In genomic region chr4:20773144-20773997, GRCh38 we compare ENCODE assay signal across 9 cellular contexts.
DNase-seq lines count a peak whose midpoint lies in the region; ATAC-seq, FAIRE-seq and TF ChIP-seq lines count a peak whose summit lies in the region.
"Had no signal": no experiment of that assay in that cellular context is flagged by ENCODE, and none has a peak within 500 bp of the region (broad histone marks: within the 10 kb centered on the region; RNA-seq: fewer than 3 reads in every experiment).

No MANE protein-coding gene starts in this region.

- ATAC-seq in activated T-cell treated with anti-CD3 and anti-CD28 coated beads, Interleukin-2, amount 50 U/mL, for 72 hours (replicated peaks in 1 of 2) = peak in 1 of 2 donors; percentile 53

- H3K36me3 ChIP-seq in endothelial cell of umbilical vein (ENCODE audit: control insufficient read depth in 2 of 2, extremely low read depth in 1 of 2, insufficient read depth in 2 of 2, low read length in 2 of 2) = no peaks in the 10 kb centered on the region

- H3K9me1 ChIP-seq in endothelial cell of umbilical vein (replicated peaks; ENCODE audit: control insufficient read depth, extremely low read depth, insufficient read depth, low read length) = no peaks in the 10 kb centered on the region

- H3K4me1 Mint-ChIP-seq in activated T-cell treated with anti-CD3 and anti-CD28 coated beads, Interleukin-2, amount 50 U/mL, for 72 hours (ENCODE audit: low read depth) = no peaks in the 10 kb centered on the region
- H3K4me1 Mint-ChIP-seq in HFFc6 (ENCODE audit: low read depth) = no peaks in the 10 kb centered on the region
- no peaks in the 10 kb centered on the region for H3K4me1 Mint-ChIP-seq in T-helper 2 cell treated with Interferon-gamma antibody and Interleukin-4, amounts not matched to agents 5 μg/mL and 100 μg/mL, for 36 hours (ENCODE audit: low read depth)

- DNase-seq in activated T-cell treated with anti-CD3 and anti-CD28 coated beads, Interleukin-2, amount 50 U/mL, for 72 hours = peak; percentile 5 to 26
- DNase-seq in activated T-cell treated with anti-CD3 and anti-CD28 coated beads for 4 hours = no peak
- DNase-seq in HFFc6 = peak; percentile 49
- peak; percentile 64 for DNase-seq in NCI-H1092 treated with DMSO at 0.1 percent for 48 hours (lab: John Stamatoyannopoulos, UW)
- peak; percentile 3 for DNase-seq in T-helper 2 cell treated with Interferon-gamma antibody and Interleukin-4, amounts not matched to agents 5 μg/mL and 100 μg/mL, for 36 hours (ENCODE audit: low spot score)
- peak; percentile 81 for DNase-seq in endothelial cell of umbilical vein (ENCODE audit: low read depth, low spot score)
- peak; percentile 52 for DNase-seq in middle frontal gyrus (ENCODE audit: extremely low spot score, low spot score)
- peak; percentile 59 for DNase-seq in ureter (ENCODE audit: low spot score)

- no peaks in the 10 kb centered on the region for H3K27me3 Mint-ChIP-seq in activated T-cell treated with anti-CD3 and anti-CD28 coated beads, Interleukin-2, amount 50 U/mL, for 72 hours (ENCODE audit: low read depth)
- H3K27me3 Mint-ChIP-seq in HFFc6 (ENCODE audit: insufficient read depth) = no peaks in the 10 kb centered on the region; the same call in 1 of the 2 replicates
- H3K27me3 Mint-ChIP-seq in T-helper 2 cell treated with Interferon-gamma antibody and Interleukin-4, amounts not matched to agents 5 μg/mL and 100 μg/mL, for 36 hours (ENCODE audit: low read depth) = no peaks in the 10 kb centered on the region

- no peak overlapping the region for H3K27ac Mint-ChIP-seq in activated T-cell treated with anti-CD3 and anti-CD28 coated beads, Interleukin-2, amount 50 U/mL, for 72 hours
- no peak overlapping the region for H3K27ac Mint-ChIP-seq in HFFc6
- no peak overlapping the region for H3K27ac Mint-ChIP-seq in T-helper 2 cell treated with Interferon-gamma antibody and Interleukin-4, amounts not matched to agents 5 μg/mL and 100 μg/mL, for 36 hours

- peaks cover 15% of the 10 kb centered on the region for H3K4me1 ChIP-seq in endothelial cell of umbilical vein (ENCODE audit: control insufficient read depth, extremely low read depth, insufficient read depth, low read length)

- H3K9me3 ChIP-seq in endothelial cell of umbilical vein (replicated peaks; ENCODE audit: control insufficient read depth, insufficient read depth, low read length) = no peaks in the 10 kb centered on the region

- dilution Hi-C loops in endothelial cell of umbilical vein (cut with MboI; ENCODE audit: extremely low pct_ligation_motif_present, low sequenced_read_pairs) = no loop called here

- no peaks in the 10 kb centered on the region for H3K79me2 ChIP-seq in endothelial cell of umbilical vein (ENCODE audit: control insufficient read depth, insufficient read depth, low read length)

- no peaks in the 10 kb centered on the region for H4K20me1 ChIP-seq in endothelial cell of umbilical vein (replicated peaks; ENCODE audit: control insufficient read depth, extremely low read depth, insufficient read depth, low read length)

- no peaks in the 10 kb centered on the region for H3K36me3 Mint-ChIP-seq in activated T-cell treated with anti-CD3 and anti-CD28 coated beads, Interleukin-2, amount 50 U/mL, for 72 hours (ENCODE audit: insufficient read depth in 2 of 2)
- no peaks in the 10 kb centered on the region for H3K36me3 Mint-ChIP-seq in HFFc6 (ENCODE audit: low read depth)
- no peaks in the 10 kb centered on the region for H3K36me3 Mint-ChIP-seq in T-helper 2 cell treated with Interferon-gamma antibody and Interleukin-4, amounts not matched to agents 5 μg/mL and 100 μg/mL, for 36 hours (ENCODE audit: low read depth)

- CTCF ChIA-PET in endothelial cell of umbilical vein (lab: Charles Lee) = interaction anchor here (0.6 to 6.4 kb wide), 82 partner anchors 9 to 995 kb away, joined by 3 to 133 read pairs (median 4); no protein-coding TSS in a partner anchor

- no peak overlapping the region for H3K4me3 ChIP-seq in endothelial cell of umbilical vein (replicated peaks in 1 of 3; ENCODE audit: insufficient read depth in 1 of 3, low read depth in 1 of 3, low read length in 3 of 3)

- intact Hi-C loops in endothelial cell of umbilical vein (cut with micrococcal nuclease) = loop anchor here (1.0 to 10.0 kb wide), 6 partner anchors 161 to 996 kb away; no protein-coding TSS in a partner anchor

- H3K27me3 ChIP-seq in endothelial cell of umbilical vein (ENCODE audit: control insufficient read depth in 2 of 2, insufficient read depth in 2 of 2, low read length in 2 of 2) = no peaks in the 10 kb centered on the region

- H3K9ac ChIP-seq in endothelial cell of umbilical vein (replicated peaks; ENCODE audit: extremely low read depth, insufficient read depth, low read length) = peak overlapping the region; percentile 32

- H3K27ac ChIP-seq in endothelial cell of umbilical vein (ENCODE audit: insufficient read depth, low read depth, low read length) = peak overlapping the region; percentile 1

- no TSS peak for BruUV-seq in endothelial cell of umbilical vein (replicated peaks; lab: Mats Ljungman, UMichigan)

- peak; percentile 88 for FAIRE-seq in endothelial cell of umbilical vein (lab: Jason Lieb, UNC)
- FAIRE-seq: colon had no signal

- peak overlapping the region; percentile 96 for H2AFZ ChIP-seq in endothelial cell of umbilical vein (ENCODE audit: low read depth, low read length)

- POLR2A ChIA-PET in endothelial cell of umbilical vein (lab: Charles Lee) = no interaction called here

- H3K4me3 Mint-ChIP-seq in activated T-cell treated with anti-CD3 and anti-CD28 coated beads, Interleukin-2, amount 50 U/mL, for 72 hours = no peak overlapping the region
- peak overlapping the region; percentile 51; the same call in 1 of the 2 replicates for H3K4me3 Mint-ChIP-seq in HFFc6
- H3K4me3 Mint-ChIP-seq in T-helper 2 cell treated with Interferon-gamma antibody and Interleukin-4, amounts not matched to agents 5 μg/mL and 100 μg/mL, for 36 hours = no peak overlapping the region

- TF ChIP-seq CTCF in HFFc6 (IDR thresholded peaks at IDR 0.05) = peak; percentile 89
- peak; percentile 63 to 72 for TF ChIP-seq CTCF in endothelial cell of umbilical vein (IDR thresholded peaks at IDR 0.05; ENCODE audit: extremely low read depth in 1 of 2, insufficient read depth in 1 of 2, low read depth in 1 of 2, low read length in 2 of 2)

- peaks cover 0 to 3% of the 10 kb centered on the region in 2 donors for H3K9me3 Mint-ChIP-seq in activated T-cell treated with anti-CD3 and anti-CD28 coated beads, Interleukin-2, amount 50 U/mL, for 72 hours
- no peaks in the 10 kb centered on the region for H3K9me3 Mint-ChIP-seq in HFFc6
- no peaks in the 10 kb centered on the region for H3K9me3 Mint-ChIP-seq in T-helper 2 cell treated with Interferon-gamma antibody and Interleukin-4, amounts not matched to agents 5 μg/mL and 100 μg/mL, for 36 hours

- no peak overlapping the region for H3K4me2 ChIP-seq in endothelial cell of umbilical vein (ENCODE audit: insufficient read depth, low read length)

- no peak for TF ChIP-seq POLR2A in endothelial cell of umbilical vein (IDR thresholded peaks at IDR 0.05; ENCODE audit: low read depth, low read length)

TF ChIP-seq in endothelial cell of umbilical vein, 7 proteins besides CTCF, POLR2A, EP300 and RAD21:
- TF ChIP-seq MAX (IDR thresholded peaks at IDR 0.05; ENCODE audit: insufficient read depth, insufficient read length) = no peak
- TF ChIP-seq POLR2AphosphoS5 (IDR thresholded peaks at IDR 0.05; ENCODE audit: insufficient read depth, low read depth, low read length) = no peak
- no peak for TF ChIP-seq JUN (IDR thresholded peaks at IDR 0.05; ENCODE audit: borderline replicate concordance, insufficient read depth, insufficient read length, low read depth)
- no peak for TF ChIP-seq MYC (IDR thresholded peaks at IDR 0.05; ENCODE audit: low read depth, low read length)
- no peak for TF ChIP-seq FOS (IDR thresholded peaks at IDR 0.05; ENCODE audit: borderline replicate concordance, insufficient read depth, low read length)
- no peak for TF ChIP-seq GATA2 (IDR thresholded peaks at IDR 0.05; ENCODE audit: insufficient read depth, insufficient read length, low read depth, low read length)
- no peak for TF ChIP-seq EZH2 (IDR thresholded peaks at IDR 0.05; ENCODE audit: borderline replicate concordance, low read depth, low read length, severe bottlenecking)
TF ChIP-seq in endothelial cell of umbilical vein: peak in this region for 0.
